In the genomic region with DNA sequence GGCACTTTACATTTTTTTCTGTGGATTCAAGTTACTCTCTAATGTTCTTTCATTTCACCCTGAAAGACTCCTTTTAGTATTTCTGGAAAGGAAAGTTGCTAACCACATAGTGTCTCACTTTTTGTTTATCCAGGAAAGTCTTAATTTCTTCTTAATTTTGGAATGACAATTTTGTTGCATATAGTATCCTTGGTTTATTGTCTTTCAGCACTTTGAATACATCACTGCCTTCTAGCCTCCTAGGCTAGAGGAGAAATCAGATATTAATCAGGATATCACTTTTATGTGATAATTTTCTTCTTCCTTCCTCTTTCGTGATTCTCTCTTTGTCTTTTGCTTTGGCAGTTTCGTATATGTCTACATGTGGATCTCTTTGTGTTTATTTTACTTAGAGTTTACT, we compare ENCODE assay signal across 23 cellular contexts. TPM values are rescaled to one million over a fixed set of nuclear protein-coding genes. Genes with fewer than 3 reads are reported as not detected.
DNase-seq lines count a peak whose midpoint lies in the region; ATAC-seq, FAIRE-seq and TF ChIP-seq lines count a peak whose summit lies in the region.
"Had no signal": no experiment of that assay in that cellular context is flagged by ENCODE, and none has a peak within 500 bp of the region (broad histone marks: within the 10 kb centered on the region; RNA-seq: fewer than 3 reads in every experiment).

No MANE protein-coding gene starts in this region.

- no peak overlapping the region for H3K9ac ChIP-seq in K562 (ENCODE audit: insufficient read depth in 1 of 2, low read depth in 2 of 2, low read length in 2 of 2)
- H3K9ac ChIP-seq: BLaER1 had no signal

- no peak for TF ChIP-seq EP300 in K562 (IDR thresholded peaks at IDR 0.05; ENCODE audit: low read length)

- H3K27ac ChIP-seq in HEK293 (ENCODE audit: extremely low read depth, low read depth, low read length) (no peak overlapping the region), K562 (ENCODE audit: extremely low read depth, low read depth, low read length) (no peak overlapping the region)
- H3K27ac ChIP-seq: BLaER1, C4-2B had no signal

- H3K9me1 ChIP-seq in K562 (ENCODE audit: control insufficient read depth, insufficient read depth, low read length) = no peaks in the 10 kb centered on the region

- no peak overlapping the region for H3K4me3 Mint-ChIP-seq in nephron progenitor cell
- H3K4me3 Mint-ChIP-seq: B cell; CD4-positive, CD25-positive, alpha-beta regulatory T cell; CD8-positive, alpha-beta T cell had no signal

- CTCF ChIA-PET in HEK293 (lab: Yijun Ruan, JAX) = interaction anchor here (0.6 to 0.8 kb wide), 3 partner anchors 18 to 71 kb away, joined by 3 to 6 read pairs (median 4); no protein-coding TSS in a partner anchor
- CTCF ChIA-PET in K562 (lab: Yijun Ruan, JAX; ENCODE audit: low intra/inter-chr PET ratio) = no interaction called here

- no peak overlapping the region for H3K4me3 ChIP-seq in HEK293 (ENCODE audit: low read depth, low read length)
- H3K4me3 ChIP-seq in K562 = no peak overlapping the region
- H3K4me3 ChIP-seq: BLaER1 had no signal

- DNase-seq in D721Med (ENCODE audit: insufficient read length, low spot score) (no peak), K562 (ENCODE audit: extremely low read depth in 1 of 4, low spot score in 3 of 4) (no peak), nephron progenitor cell (no peak), NCI-H1092 (lab: John Stamatoyannopoulos, UW) (no peak)
- DNase-seq: Caco-2; CD4-positive, CD25-positive, alpha-beta regulatory T cell; CD8-positive, alpha-beta T cell; DMS 273 treated with DMSO at 0.1 percent for 48 hours; DMS53; DMS79 treated with DMSO at 0.1 percent for 48 hours; GF-D8; H7; HCEC 1CT had no signal

- H3K4me1 Mint-ChIP-seq in nephron progenitor cell = peaks cover 9% of the 10 kb centered on the region
- H3K4me1 Mint-ChIP-seq: B cell; CD4-positive, CD25-positive, alpha-beta regulatory T cell had no signal

- peaks cover 88% of the 10 kb centered on the region for H3K36me3 Mint-ChIP-seq in nephron progenitor cell (ENCODE audit: low read depth)
- H3K36me3 Mint-ChIP-seq: CD4-positive, CD25-positive, alpha-beta regulatory T cell; CD8-positive, alpha-beta T cell had no signal

- no peak overlapping the region for H3K27ac Mint-ChIP-seq in nephron progenitor cell
- H3K27ac Mint-ChIP-seq: B cell; CD4-positive, CD25-positive, alpha-beta regulatory T cell; CD8-positive, alpha-beta T cell had no signal

- H3K36me3 ChIP-seq in HEK293 (ENCODE audit: control insufficient read depth in 2 of 2, insufficient read depth in 1 of 2, low read length in 2 of 2) = peaks cover 0 to 4% of the 10 kb centered on the region in 2 experiments; a peak in 1 of 3 replicates
- no peaks in the 10 kb centered on the region for H3K36me3 ChIP-seq in K562 (ENCODE audit: control insufficient read depth, insufficient read depth, low read length)
- H3K36me3 ChIP-seq: BLaER1 had no signal

- peaks cover 79% of the 10 kb centered on the region for H3K9me3 Mint-ChIP-seq in nephron progenitor cell

- no peaks in the 10 kb centered on the region for H3K27me3 Mint-ChIP-seq in nephron progenitor cell (ENCODE audit: low read depth, poor library complexity)

- 59% methylated on average over 2 of the region's 2 CpGs for WGBS in K562 (ENCODE audit: insufficient coverage, low coverage, missing lambda C conversion rate)

- no peak overlapping the region for H2AFZ ChIP-seq in K562 (ENCODE audit: low read depth, low read length)

- H4K20me1 ChIP-seq in K562 (replicated peaks; ENCODE audit: control insufficient read depth, insufficient read depth, low read length) = 0 out of 2 replicates have a peak, but pooled peaks cover 4% of the 10 kb centered on the region
- H4K20me1 ChIP-seq: BLaER1 had no signal

- H3K4me1 ChIP-seq in HEK293 (ENCODE audit: control insufficient read depth, insufficient read depth, low read length) = peaks cover 22% of the 10 kb centered on the region; the same call in 1 of the 2 replicates
- no peaks in the 10 kb centered on the region; a peak in 1 of 5 replicates for H3K4me1 ChIP-seq in K562 (replicated peaks in 1 of 2; ENCODE audit: control insufficient read depth in 2 of 2, insufficient read depth in 2 of 2, low read length in 2 of 2)
- H3K4me1 ChIP-seq: BLaER1 had no signal

- no TSS peak for BruUV-seq in K562 (replicated peaks; lab: Mats Ljungman, UMichigan)

- TF ChIP-seq CTCF in D721Med (IDR thresholded peaks at IDR 0.05; ENCODE audit: insufficient read depth, missing control alignments) (no peak), HEK293 (tag by site-specific recombination; IDR thresholded peaks at IDR 0.05) (no peak), K562 (IDR thresholded peaks at IDR 0.05 in 2 of 3, conservative IDR thresholded peaks at IDR 0.05 in 1 of 3; ENCODE audit: insufficient read depth in 2 of 3, low read depth in 1 of 3, low read length in 3 of 3) (no peak), nephron progenitor cell (IDR thresholded peaks at IDR 0.05) (no peak)

- POLR2A ChIA-PET in HEK293 (lab: Yijun Ruan, JAX) = no interaction called here
- POLR2A ChIA-PET in K562 (lab: Yijun Ruan, JAX) = interaction anchor here (0.7 kb wide), 1 partner anchor 16 kb away, joined by 3 read pairs; no protein-coding TSS in a partner anchor

- TF ChIP-seq POLR2A in K562 (conservative IDR thresholded peaks at IDR 0.05) = no peak

- FAIRE-seq in D721Med (lab: Jason Lieb, UNC) = peak; percentile 80
- no peak for FAIRE-seq in K562 (lab: Jason Lieb, UNC)
- FAIRE-seq: GM12891, GM18507, H1 had no signal

- in situ Hi-C loops in K562 (cut with MboI) = no loop called here

- ATAC-seq in K562 (no peak), GM21367 (IDR thresholded peaks at IDR 0.05; ENCODE audit: unreplicated experiment) (no peak)
- ATAC-seq: CD8-positive, alpha-beta T cell had no signal

- H3K9me3 ChIP-seq in HEK293 (ENCODE audit: control insufficient read depth, insufficient read depth, low read depth, low read length) = no peaks in the 10 kb centered on the region
- H3K9me3 ChIP-seq in K562 (replicated peaks; ENCODE audit: control insufficient read depth, insufficient read depth, low read depth, low read length) = no peaks in the 10 kb centered on the region
- H3K9me3 ChIP-seq: BLaER1, Caco-2 had no signal

- intact Hi-C loops in K562 (cut with micrococcal nuclease) = no loop called here

- peaks cover 55% of the 10 kb centered on the region for H3K79me2 ChIP-seq in K562 (ENCODE audit: control insufficient read depth, insufficient read depth, low read length)

- no peak overlapping the region for H3K4me2 ChIP-seq in K562 (ENCODE audit: insufficient read depth, low read length)
- H3K4me2 ChIP-seq: BLaER1 had no signal

- TF ChIP-seq RAD21 in K562 (CRISPR knock-in tag; conservative IDR thresholded peaks at IDR 0.05 in 1 of 2, IDR thresholded peaks at IDR 0.05 in 1 of 2) = no peak

- no peaks in the 10 kb centered on the region for H3K27me3 ChIP-seq in K562 (ENCODE audit: control insufficient read depth in 2 of 2, insufficient read depth in 2 of 2, low read length in 2 of 2)
- H3K27me3 ChIP-seq: BLaER1 had no signal

TF ChIP-seq in K562, 482 proteins besides CTCF, POLR2A, EP300 and RAD21 (continues in another document):
- TF ChIP-seq PRMT5 (CRISPR knock-in tag; IDR thresholded peaks at IDR 0.05) (no peak), ZBED1 (IDR thresholded peaks at IDR 0.05) (no peak)

RNA-seq across cellular contexts. Expression of a gene that starts 11.4 kb away (rescaled TPM):
- total RNA-seq in K562 (2011; cell fraction: chromatin; rRNA removed; ENCODE audit: low replicate concordance) = 426 and 1,792 TPM in 2 replicates
- 167 and 305 TPM in 2 replicates for total RNA-seq in K562 (2011; cell fraction: nucleolus; rRNA removed)
- 499 and 612 TPM in 2 replicates for total RNA-seq in K562 (2011; cell fraction: nucleoplasm; rRNA removed)
- 71.6 and 75.0 TPM in 2 replicates for total RNA-seq in K562 (2014; rRNA removed)
- 156 and 170 TPM in 2 replicates for total RNA-seq in K562 (2014; rRNA removed; fragmentation: Illumina TruSeq; extraction: Trizol)
- 101 and 111 TPM in 2 replicates for total RNA-seq in K562 (2015; rRNA removed; fragmentation: Illumina TruSeq; extraction: Trizol)
- total RNA-seq in K562 (2021) = 70.6 and 73.7 TPM in 2 replicates
- 49.6 and 58.2 TPM in 2 replicates for polyA plus RNA-seq in K562 (2011; rRNA removed)
- 18.0 and 26.3 TPM in 2 replicates for polyA plus RNA-seq in K562 (2011; cell fraction: cytosol; rRNA removed)
- polyA plus RNA-seq in K562 (2011; cell fraction: nucleus; rRNA removed) = 135 and 146 TPM in 2 replicates
- 34.1 and 37.7 TPM in 2 replicates for polyA plus RNA-seq in K562 (2012)
- 45.6 and 47.5 TPM in 2 replicates for polyA plus RNA-seq in K562 (2014; fragmentation: Illumina TruSeq; extraction: Trizol)
- 10 to 100 TPM; 21.7 to 24.5 TPM for polyA plus RNA-seq in K562 (2014; fragmentation: Nextera tagmentation; extraction: Ambion mirVana)
- polyA plus RNA-seq in K562 (2014; rRNA removed) = 50.7 and 51.8 TPM in 2 replicates
- polyA minus RNA-seq in K562 (2011; rRNA and poly(A)+ RNA removed) = 318 and 333 TPM in 2 replicates
- 24.5 and 45.3 TPM in 2 replicates for polyA minus RNA-seq in K562 (2011; cell fraction: cytosol; rRNA and poly(A)+ RNA removed)
- polyA minus RNA-seq in K562 (2011; cell fraction: nucleus; rRNA and poly(A)+ RNA removed) = 512 and 599 TPM in 2 replicates
- total RNA-seq: A172, B cell, G401 had no signal

RNA-seq across cellular contexts. Expression of a gene that starts 40.6 kb away (rescaled TPM):
- 8.0 and 49.3 TPM in 2 replicates for total RNA-seq in K562 (2011; cell fraction: chromatin; rRNA removed; ENCODE audit: low replicate concordance)
- total RNA-seq in K562 (2011; cell fraction: nucleolus; rRNA removed) = 4.8 and 6.4 TPM in 2 replicates
- total RNA-seq in K562 (2011; cell fraction: nucleoplasm; rRNA removed) = 15.0 and 31.4 TPM in 2 replicates
- total RNA-seq in K562 (2014; rRNA removed) = 11.7 TPM in 2 replicates
- total RNA-seq in K562 (2014; rRNA removed; fragmentation: Illumina TruSeq; extraction: Trizol) = 23.3 and 30.3 TPM in 2 replicates
- total RNA-seq in K562 (2015; rRNA removed; fragmentation: Illumina TruSeq; extraction: Trizol) = 17.5 and 20.7 TPM in 2 replicates
- total RNA-seq in K562 (2021) = 21.1 and 21.9 TPM in 2 replicates
- polyA plus RNA-seq in K562 (2011; rRNA removed) = 35.1 and 42.3 TPM in 2 replicates
- 4.8 and 14.0 TPM in 2 replicates for polyA plus RNA-seq in K562 (2011; cell fraction: cytosol; rRNA removed)
- 8.2 and 12.3 TPM in 2 replicates for polyA plus RNA-seq in K562 (2011; cell fraction: nucleus; rRNA removed)
- 15.0 and 18.3 TPM in 2 replicates for polyA plus RNA-seq in K562 (2012)
- polyA plus RNA-seq in K562 (2014; fragmentation: Illumina TruSeq; extraction: Trizol) = 21.2 and 25.0 TPM in 2 replicates
- polyA plus RNA-seq in K562 (2014; fragmentation: Nextera tagmentation; extraction: Ambion mirVana) = 10 to 100 TPM in 1 of 2 experiments, 1 to 10 TPM in 1; 9.5 to 19.2 TPM
- 16.5 and 17.6 TPM in 2 replicates for polyA plus RNA-seq in K562 (2014; rRNA removed)
- 61.9 and 70.0 TPM in 2 replicates for polyA minus RNA-seq in K562 (2011; rRNA and poly(A)+ RNA removed)
- 16.2 and 17.2 TPM in 2 replicates for polyA minus RNA-seq in K562 (2011; cell fraction: cytosol; rRNA and poly(A)+ RNA removed)
- 10.4 and 21.7 TPM in 2 replicates for polyA minus RNA-seq in K562 (2011; cell fraction: nucleus; rRNA and poly(A)+ RNA removed)
